ENCODE assay signal across 15 cellular contexts in genomic region chr9:101117091-101117490, GRCh38.
A peak's percentile ranks its signal among the peaks of the same experiment; 100 is the strongest.
DNase-seq lines count a peak whose midpoint lies in the region; ATAC-seq, FAIRE-seq and TF ChIP-seq lines count a peak whose summit lies in the region.
"Had no signal": no experiment of that assay in that cellular context is flagged by ENCODE, and none has a peak within 500 bp of the region (broad histone marks: within the 10 kb centered on the region; RNA-seq: fewer than 3 reads in every experiment).

No MANE protein-coding gene starts in this region.

- CTCF ChIA-PET in endothelial cell of umbilical vein (lab: Charles Lee), result interaction anchor here (0.7 to 6.9 kb wide), 4 partner anchors 22 to 118 kb away, joined by 3 to 101 read pairs (median 31); no protein-coding TSS in a partner anchor

- peak overlapping the region; percentile 83 for H3K4me2 ChIP-seq in endothelial cell of umbilical vein (ENCODE audit: insufficient read depth, low read length)
- H3K4me2 ChIP-seq: A549 had no signal

- peak overlapping the region; percentile 85 for H3K27ac ChIP-seq in endothelial cell of umbilical vein (ENCODE audit: insufficient read depth, low read depth, low read length)
- H3K27ac ChIP-seq: A549, C4-2B had no signal

- TF ChIP-seq CTCF in endothelial cell of umbilical vein (IDR thresholded peaks at IDR 0.05; ENCODE audit: extremely low read depth in 1 of 2, insufficient read depth in 1 of 2, low read depth in 1 of 2, low read length in 2 of 2) (no peak), mucosa of descending colon (IDR thresholded peaks at IDR 0.05) (no peak)

- no peak overlapping the region for H2AFZ ChIP-seq in endothelial cell of umbilical vein (ENCODE audit: low read depth, low read length)

- no peaks in the 10 kb centered on the region for H3K36me3 ChIP-seq in endothelial cell of umbilical vein (ENCODE audit: control insufficient read depth in 2 of 2, extremely low read depth in 1 of 2, insufficient read depth in 2 of 2, low read length in 2 of 2)
- H3K36me3 ChIP-seq in mucosa of descending colon (ENCODE audit: low read depth), result no peaks in the 10 kb centered on the region
- H3K36me3 ChIP-seq: BE2C had no signal

- H3K4me3 ChIP-seq in endothelial cell of umbilical vein (replicated peaks in 1 of 3; ENCODE audit: insufficient read depth in 1 of 3, low read depth in 1 of 3, low read length in 3 of 3) (no peak overlapping the region), mucosa of descending colon (no peak overlapping the region)
- H3K4me3 ChIP-seq: A549 had no signal

- no peaks in the 10 kb centered on the region for H3K9me1 ChIP-seq in endothelial cell of umbilical vein (replicated peaks; ENCODE audit: control insufficient read depth, extremely low read depth, insufficient read depth, low read length)

- POLR2A ChIA-PET in endothelial cell of umbilical vein (lab: Charles Lee), result interaction anchor here (0.7 kb wide), 1 partner anchor 22 kb away, joined by 4 read pairs; no protein-coding TSS in a partner anchor

- no peaks in the 10 kb centered on the region for H3K79me2 ChIP-seq in endothelial cell of umbilical vein (ENCODE audit: control insufficient read depth, insufficient read depth, low read length)

- dilution Hi-C loops in endothelial cell of umbilical vein (cut with MboI; ENCODE audit: extremely low pct_ligation_motif_present, low sequenced_read_pairs), result no loop called here

- intact Hi-C loops in endothelial cell of umbilical vein (cut with micrococcal nuclease) (loop anchor here (1.0 to 2.0 kb wide), 3 partner anchors 24 to 516 kb away; partner anchors contain the start of genes MRPL50 and ZNF189), mucosa of descending colon (cut with DNase I, micrococcal nuclease) (no loop called here)

- peak overlapping the region; percentile 19 for H3K9ac ChIP-seq in endothelial cell of umbilical vein (replicated peaks; ENCODE audit: extremely low read depth, insufficient read depth, low read length)

- ATAC-seq in mucosa of descending colon, result no peak
- no peak for ATAC-seq in GM19023 (IDR thresholded peaks at IDR 0.05; ENCODE audit: unreplicated experiment)
- ATAC-seq: A549 had no signal

- peak; percentile 6 for DNase-seq in astrocyte of the hippocampus (ENCODE audit: low read depth, low spot score)
- DNase-seq in endothelial cell of umbilical vein (ENCODE audit: low read depth, low spot score), result peak; percentile 87
- peak; percentile 35 to 68 for DNase-seq in lung microvascular endothelial cell (ENCODE audit: low read depth in 2 of 2)
- no peak for DNase-seq in mucosa of descending colon
- no peak for DNase-seq in GM12892 (ENCODE audit: insufficient read length)
- DNase-seq: BE2C; CD4-positive, alpha-beta memory T cell; COR-L47; DMS 273 treated with DMSO at 0.1 percent for 48 hours; GOT3; H9 had no signal

- H4K20me1 ChIP-seq in endothelial cell of umbilical vein (replicated peaks; ENCODE audit: control insufficient read depth, extremely low read depth, insufficient read depth, low read length), result no peaks in the 10 kb centered on the region

- no peaks in the 10 kb centered on the region for H3K27me3 ChIP-seq in endothelial cell of umbilical vein (ENCODE audit: control insufficient read depth in 2 of 2, insufficient read depth in 2 of 2, low read length in 2 of 2)
- H3K27me3 ChIP-seq: BE2C had no signal

- BruUV-seq in endothelial cell of umbilical vein (replicated peaks; lab: Mats Ljungman, UMichigan), result no TSS peak

- H3K4me1 ChIP-seq in endothelial cell of umbilical vein (ENCODE audit: control insufficient read depth, extremely low read depth, insufficient read depth, low read length), result peaks cover 37% of the 10 kb centered on the region
- no peaks in the 10 kb centered on the region for H3K4me1 ChIP-seq in mucosa of descending colon (ENCODE audit: low read depth)
- H3K4me1 ChIP-seq: A549, BE2C had no signal

- FAIRE-seq in endothelial cell of umbilical vein (lab: Jason Lieb, UNC) (no peak), GM12892 (lab: Jason Lieb, UNC) (no peak)
- FAIRE-seq: A549, GM18507 had no signal

- H3K9me3 ChIP-seq in endothelial cell of umbilical vein (replicated peaks; ENCODE audit: control insufficient read depth, insufficient read depth, low read length) (no peaks in the 10 kb centered on the region), mucosa of descending colon (no peaks in the 10 kb centered on the region)
- H3K9me3 ChIP-seq: A549, BE2C had no signal

- TF ChIP-seq POLR2A in endothelial cell of umbilical vein (IDR thresholded peaks at IDR 0.05; ENCODE audit: low read depth, low read length), result no peak
- no peak for TF ChIP-seq POLR2A in GM12892 (IDR thresholded peaks at IDR 0.05; ENCODE audit: low read depth, low read length)

TF ChIP-seq in endothelial cell of umbilical vein, 7 proteins besides CTCF, POLR2A, EP300 and RAD21:
- TF ChIP-seq MYC (IDR thresholded peaks at IDR 0.05; ENCODE audit: low read depth, low read length) (no peak), FOS (IDR thresholded peaks at IDR 0.05; ENCODE audit: borderline replicate concordance, insufficient read depth, low read length) (peak; percentile 72), JUN (IDR thresholded peaks at IDR 0.05; ENCODE audit: borderline replicate concordance, insufficient read depth, insufficient read length, low read depth) (peak; percentile 49), POLR2AphosphoS5 (IDR thresholded peaks at IDR 0.05; ENCODE audit: insufficient read depth, low read depth, low read length) (no peak), MAX (IDR thresholded peaks at IDR 0.05; ENCODE audit: insufficient read depth, insufficient read length) (no peak), GATA2 (IDR thresholded peaks at IDR 0.05; ENCODE audit: insufficient read depth, insufficient read length, low read depth, low read length) (peak; percentile 88), EZH2 (IDR thresholded peaks at IDR 0.05; ENCODE audit: borderline replicate concordance, low read depth, low read length, severe bottlenecking) (no peak)

Comparison
In these comparisons a context has a peak if more than half of its experiments do, and no peak if none do; other contexts are left out.
1. DNase-seq: peak in astrocyte of the hippocampus (single experiment), endothelial cell of umbilical vein (single experiment) and lung microvascular endothelial cell (2 of 2); none in mucosa of descending colon (0 of 3) and GM12892 (single experiment).